In genomic region chr1:151612506-151613274, GRCh38 we compare ENCODE assay signal across 8 cellular contexts. TPM values are rescaled to one million over a fixed set of nuclear protein-coding genes. Genes with fewer than 3 reads are reported as not detected.
DNase-seq lines count a peak whose midpoint lies in the region; ATAC-seq and TF ChIP-seq lines count a peak whose summit lies in the region.

No MANE protein-coding gene starts in this region.

- peak in 4 of 5 donors; percentile 6 to 56 (median 22) for DNase-seq in CD4-positive, alpha-beta memory T cell
- DNase-seq in NCI-H345 (lab: John Stamatoyannopoulos, UW): peak; percentile 51
- DNase-seq in activated naive CD8-positive, alpha-beta T cell treated with anti-CD3 and anti-CD28 coated beads for 36 hours: peak; percentile 37
- DNase-seq in left ventricle myocardium inferior: peak; percentile 22
- peak; percentile 7 for DNase-seq in prostate gland (ENCODE audit: low spot score)

- ATAC-seq in GM21528 (IDR thresholded peaks at IDR 0.05; ENCODE audit: low FRiP score, unreplicated experiment) (peak; percentile 5), GM21367 (IDR thresholded peaks at IDR 0.05; ENCODE audit: unreplicated experiment) (no peak), HG03196 (IDR thresholded peaks at IDR 0.05; ENCODE audit: unreplicated experiment) (no peak)

- peaks cover 32 to 50% (median 40%) of the 10 kb centered on the region in 4 donors for H3K4me1 Mint-ChIP-seq in CD4-positive, alpha-beta memory T cell
- peaks cover 39% of the 10 kb centered on the region for H3K4me1 Mint-ChIP-seq in activated naive CD8-positive, alpha-beta T cell treated with anti-CD3 and anti-CD28 coated beads for 36 hours

- POLR2A ChIA-PET in CD4-positive, alpha-beta memory T cell (lab: Charles Lee; ENCODE audit: partially characterized antibody): interaction anchor here (0.6 to 1.8 kb wide), 7 partner anchors 8 to 292 kb away, joined by 3 to 7 read pairs (median 3); partner anchors contain the start of genes C2CD4D and MRPL9

- peak overlapping the region; percentile 98 to 100 (median 99) for H3K4me3 Mint-ChIP-seq in CD4-positive, alpha-beta memory T cell
- H3K4me3 Mint-ChIP-seq in activated naive CD8-positive, alpha-beta T cell treated with anti-CD3 and anti-CD28 coated beads for 36 hours: peak overlapping the region; percentile 91

- H3K4me3 ChIP-seq in CD4-positive, alpha-beta memory T cell (ENCODE audit: low read length in 2 of 2): peak overlapping the region; percentile 73 to 77
- H3K4me3 ChIP-seq in left ventricle myocardium inferior (peak overlapping the region; percentile 99), prostate gland (peak overlapping the region; percentile 94 to 99)

- peaks cover 6% of the 10 kb centered on the region for H3K36me3 ChIP-seq in CD4-positive, alpha-beta memory T cell (ENCODE audit: insufficient read depth, low read length)
- H3K36me3 ChIP-seq in left ventricle myocardium inferior (no peaks in the 10 kb centered on the region), prostate gland (no peaks in the 10 kb centered on the region)

- H3K27ac ChIP-seq in CD4-positive, alpha-beta memory T cell (ENCODE audit: low read depth, low read length): peak overlapping the region; percentile 87
- H3K27ac ChIP-seq in left ventricle myocardium inferior (replicated peaks) (peak overlapping the region; percentile 94), prostate gland (peak overlapping the region; percentile 91 to 95)

- CTCF ChIA-PET in CD4-positive, alpha-beta memory T cell (lab: Charles Lee; ENCODE audit: partially characterized antibody): interaction anchor here (1.0 kb wide), 1 partner anchor 168 kb away, joined by 3 read pairs; no protein-coding TSS in a partner anchor

- peaks cover 32% of the 10 kb centered on the region for H3K4me1 ChIP-seq in CD4-positive, alpha-beta memory T cell (ENCODE audit: insufficient read depth, low read length)
- H3K4me1 ChIP-seq in left ventricle myocardium inferior (peaks cover 37% of the 10 kb centered on the region), prostate gland (replicated peaks) (no peaks in the 10 kb centered on the region)

- H3K27me3 Mint-ChIP-seq in CD4-positive, alpha-beta memory T cell: peaks cover 0 to 1% of the 10 kb centered on the region in 2 donors
- H3K27me3 Mint-ChIP-seq in activated naive CD8-positive, alpha-beta T cell treated with anti-CD3 and anti-CD28 coated beads for 36 hours: peaks cover 5% of the 10 kb centered on the region

- TF ChIP-seq POLR2A in prostate gland (IDR thresholded peaks at IDR 0.05): no peak

- H3K27me3 ChIP-seq in CD4-positive, alpha-beta memory T cell (ENCODE audit: insufficient read depth, low read length): no peaks in the 10 kb centered on the region
- H3K27me3 ChIP-seq in left ventricle myocardium inferior (ENCODE audit: low read depth): no peaks in the 10 kb centered on the region
- H3K27me3 ChIP-seq in prostate gland (replicated peaks; ENCODE audit: insufficient read depth): no peaks in the 10 kb centered on the region

- TF ChIP-seq CTCF in left ventricle myocardium inferior (IDR thresholded peaks at IDR 0.05; ENCODE audit: borderline replicate concordance): no peak
- TF ChIP-seq CTCF in prostate gland (IDR thresholded peaks at IDR 0.05): no peak

- no peaks in the 10 kb centered on the region for H3K9me3 Mint-ChIP-seq in CD4-positive, alpha-beta memory T cell
- H3K9me3 Mint-ChIP-seq in activated naive CD8-positive, alpha-beta T cell treated with anti-CD3 and anti-CD28 coated beads for 36 hours: no peaks in the 10 kb centered on the region

- peaks cover 4 to 13% of the 10 kb centered on the region in 2 donors for H3K36me3 Mint-ChIP-seq in CD4-positive, alpha-beta memory T cell
- H3K36me3 Mint-ChIP-seq in activated naive CD8-positive, alpha-beta T cell treated with anti-CD3 and anti-CD28 coated beads for 36 hours: peaks cover 10% of the 10 kb centered on the region

- no peaks in the 10 kb centered on the region for H3K9me3 ChIP-seq in CD4-positive, alpha-beta memory T cell (ENCODE audit: control insufficient read depth in 1 of 2, low read length in 2 of 2)
- H3K9me3 ChIP-seq in left ventricle myocardium inferior (replicated peaks): no peaks in the 10 kb centered on the region
- H3K9me3 ChIP-seq in prostate gland: no peaks in the 10 kb centered on the region

- WGBS in prostate gland: 1% methylated on average over 39 of the region's 44 CpGs

- intact Hi-C loops in CD4-positive, alpha-beta memory T cell (cut with micrococcal nuclease): loop anchor here (1.0 to 5.0 kb wide), 3 partner anchors 101 to 225 kb away; partner anchors contain the start of genes C2CD4D, CGN and POGZ
- intact Hi-C loops in left ventricle myocardium inferior (cut with micrococcal nuclease): no loop called here
- intact Hi-C loops in prostate gland (cut with DNase I): loop anchor here (10.0 kb wide), 1 partner anchor 72 kb away; no protein-coding TSS in a partner anchor

- H3K27ac Mint-ChIP-seq in CD4-positive, alpha-beta memory T cell: peak overlapping the region; percentile 89 to 99 (median 97)
- H3K27ac Mint-ChIP-seq in activated naive CD8-positive, alpha-beta T cell treated with anti-CD3 and anti-CD28 coated beads for 36 hours: peak overlapping the region; percentile 90

RNA-seq across cellular contexts. Expression of gene SNX27, which starts 0.8 kb away (rescaled TPM):
- 10 to 100 TPM; 40.0 to 44.3 TPM for total RNA-seq in CD4-positive, alpha-beta memory T cell
- polyA plus RNA-seq in CD4-positive, alpha-beta memory T cell: 10 to 100 TPM in 1 of 2 donors, 1 to 10 TPM in 1; 7.5 to 14.2 TPM
- total RNA-seq in activated naive CD8-positive, alpha-beta T cell treated with anti-CD3 and anti-CD28 coated beads for 36 hours: 10 to 100 TPM; 25.2 to 27.7 TPM
- total RNA-seq in left ventricle myocardium inferior (31.8 TPM), prostate gland (10 to 100 TPM; 24.1 to 38.4 TPM)
